ENCODE assay signal across 11 cellular contexts in the genomic region with DNA sequence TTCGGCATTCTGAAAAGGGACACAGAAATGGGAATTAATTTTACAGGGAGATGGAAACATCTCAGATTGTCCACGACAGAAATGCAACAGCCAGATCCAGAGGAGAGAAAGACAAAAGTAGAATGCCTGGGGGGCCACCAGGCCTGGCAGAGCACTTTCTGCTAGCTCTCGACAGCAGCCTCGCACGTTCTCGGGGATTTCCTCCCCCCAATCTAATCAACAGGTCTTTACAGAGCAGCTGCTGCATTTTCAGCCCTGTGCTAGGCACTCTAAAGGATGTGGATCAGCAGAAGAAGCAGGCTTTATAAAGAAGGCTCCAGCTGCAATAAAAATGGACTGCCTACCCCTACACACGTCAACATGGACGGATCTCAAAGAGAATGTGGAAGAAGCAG. TPM values are rescaled to one million over a fixed set of nuclear protein-coding genes. Genes with fewer than 3 reads are reported as not detected.
A peak's percentile ranks its signal among the peaks of the same experiment; 100 is the strongest.
DNase-seq lines count a peak whose midpoint lies in the region; ATAC-seq and TF ChIP-seq lines count a peak whose summit lies in the region.
"Had no signal": no experiment of that assay in that cellular context is flagged by ENCODE, and none has a peak within 500 bp of the region (broad histone marks: within the 10 kb centered on the region; RNA-seq: fewer than 3 reads in every experiment).

No MANE protein-coding gene starts in this region.

- H3K4me3 ChIP-seq in tibial artery (peak overlapping the region; percentile 18 to 25), SJCRH30 (no peak overlapping the region)

- TF ChIP-seq POLR2A in GM18505 (IDR thresholded peaks at IDR 0.05; ENCODE audit: borderline replicate concordance, extremely low read depth, insufficient read depth, insufficient read length), result no peak

- TF ChIP-seq CTCF in neural crest cell (conservative IDR thresholded peaks at IDR 0.05), result no peak
- TF ChIP-seq CTCF in tibial artery (IDR thresholded peaks at IDR 0.05), result no peak

- peak overlapping the region; percentile 60 for H3K4me3 Mint-ChIP-seq in neural crest cell
- H3K4me3 Mint-ChIP-seq: activated CD4-positive, alpha-beta memory T cell treated with anti-CD3 and anti-CD28 coated beads for 36 hours had no signal

- H3K9me3 ChIP-seq in tibial artery (no peaks in the 10 kb centered on the region), SJCRH30 (replicated peaks) (no peaks in the 10 kb centered on the region)

- H3K9me3 Mint-ChIP-seq in neural crest cell, result no peaks in the 10 kb centered on the region
- H3K9me3 Mint-ChIP-seq: activated CD4-positive, alpha-beta memory T cell treated with anti-CD3 and anti-CD28 coated beads for 36 hours; activated naive CD4-positive, alpha-beta T cell treated with anti-CD3 and anti-CD28 coated beads, Interleukin-2, amount 50 U/mL, for 72 hours had no signal

- no peak for ATAC-seq in HG03025 (IDR thresholded peaks at IDR 0.05; ENCODE audit: low FRiP score, unreplicated experiment)
- no peak for ATAC-seq in GM18505 (IDR thresholded peaks at IDR 0.05; ENCODE audit: unreplicated experiment)
- ATAC-seq: activated naive CD4-positive, alpha-beta T cell treated with anti-CD3 and anti-CD28 coated beads, Interleukin-2, amount 50 U/mL, for 72 hours had no signal

- intact Hi-C loops in tibial artery (cut with DNase I; ENCODE audit: low total_unique reads), result no loop called here

- DNase-seq in NCI-H1105 (lab: John Stamatoyannopoulos, UW) (peak; percentile 10), NCI-H1105 treated with DMSO at 0.1 percent for 48 hours (lab: John Stamatoyannopoulos, UW) (no peak), epithelial cell of prostate (ENCODE audit: low read depth, low spot score) (no peak), neural crest cell (ENCODE audit: low read depth, low spot score) (no peak), tibial artery (no peak), SJCRH30 (no peak)
- DNase-seq: activated CD4-positive, alpha-beta memory T cell treated with anti-CD3 and anti-CD28 coated beads for 36 hours; NK-92 treated with Interleukin-12 subunit alpha and Interleukin-12 subunit beta, amount 100 ng/mL, for 24 hours had no signal

- peak overlapping the region; percentile 94 for H3K27ac Mint-ChIP-seq in neural crest cell (ENCODE audit: unreplicated experiment)
- H3K27ac Mint-ChIP-seq: activated CD4-positive, alpha-beta memory T cell treated with anti-CD3 and anti-CD28 coated beads for 36 hours; activated naive CD4-positive, alpha-beta T cell treated with anti-CD3 and anti-CD28 coated beads, Interleukin-2, amount 50 U/mL, for 72 hours had no signal

- H3K27me3 Mint-ChIP-seq in neural crest cell (ENCODE audit: low read depth), result no peaks in the 10 kb centered on the region
- H3K27me3 Mint-ChIP-seq: activated CD4-positive, alpha-beta memory T cell treated with anti-CD3 and anti-CD28 coated beads for 36 hours had no signal

- peaks cover 42 to 56% (median 55%) of the 10 kb centered on the region in 3 donors for H3K36me3 ChIP-seq in tibial artery
- peaks cover 17% of the 10 kb centered on the region; the same call in 1 of the 2 replicates for H3K36me3 ChIP-seq in SJCRH30

- H3K27me3 ChIP-seq in tibial artery, result no peaks in the 10 kb centered on the region
- no peaks in the 10 kb centered on the region for H3K27me3 ChIP-seq in SJCRH30

- H3K27ac ChIP-seq in epithelial cell of prostate (peak overlapping the region; percentile 46), tibial artery (peak overlapping the region; percentile 93 to 97), SJCRH30 (no peak overlapping the region)

- H3K4me1 Mint-ChIP-seq in neural crest cell, result peaks cover 59% of the 10 kb centered on the region

- H3K4me1 ChIP-seq in tibial artery, result peaks cover 8 to 100% (median 96%) of the 10 kb centered on the region in 4 donors
- peaks cover 21% of the 10 kb centered on the region for H3K4me1 ChIP-seq in SJCRH30

- H3K36me3 Mint-ChIP-seq in neural crest cell (ENCODE audit: low read depth), result no peaks in the 10 kb centered on the region

RNA-seq across cellular contexts. Expression of a gene that starts 10.6 kb away (rescaled TPM):
- 0.41 and 1.5 TPM in 2 replicates for total RNA-seq in neural crest cell
- 80.6 and 84.6 TPM in 2 replicates for total RNA-seq in SJCRH30 (2014; rRNA removed; shearing (Covaris generic))

RNA-seq across cellular contexts. Expression of a gene that starts 27.3 kb away (rescaled TPM):
- 10.7 and 12.6 TPM in 2 replicates for total RNA-seq in neural crest cell
- 30.8 and 33.9 TPM in 2 replicates for total RNA-seq in SJCRH30 (2014; rRNA removed; shearing (Covaris generic))

RNA-seq across cellular contexts. Expression of a gene that starts 42.6 kb away (rescaled TPM):
- total RNA-seq in neural crest cell, result 44.1 and 47.3 TPM in 2 replicates
- 63.8 and 68.2 TPM in 2 replicates for total RNA-seq in SJCRH30 (2014; rRNA removed; shearing (Covaris generic))

Comparison
In these comparisons a context has a peak if more than half of its experiments do, and no peak if none do; other contexts are left out.
1. RNA of a gene that starts 10.6 kb away (total RNA-seq): 80.6 to 84.6 TPM in SJCRH30; 0.41 to 1.5 TPM in neural crest cell; every median in the first group is over 10 times any median in the second.